In the genomic region with DNA sequence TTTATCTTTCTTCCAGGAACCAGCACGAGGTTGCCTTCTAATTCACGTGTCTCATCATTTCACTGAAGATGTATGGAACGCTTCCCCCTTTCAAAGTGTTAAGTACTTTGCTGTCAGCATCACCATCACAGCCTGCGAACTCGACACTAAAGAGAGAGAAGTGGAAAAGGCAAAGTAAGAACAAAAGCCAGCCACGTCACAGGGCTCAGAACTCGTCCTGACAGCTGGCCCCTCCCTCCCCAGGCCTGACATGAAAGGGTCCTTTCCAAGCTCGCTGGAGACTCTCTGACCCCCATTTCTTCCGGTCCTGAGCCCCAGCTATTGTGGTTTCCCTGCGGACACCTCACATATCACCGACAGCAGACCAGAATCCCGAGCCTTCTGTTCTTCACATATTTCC, we compare ENCODE assay signal across 27 cellular contexts.
"Had no signal": no experiment of that assay in that cellular context is flagged by ENCODE, and none has a peak within 500 bp of the region (broad histone marks: within the 10 kb centered on the region; RNA-seq: fewer than 3 reads in every experiment).

No MANE protein-coding gene starts in this region.

- FAIRE-seq: colon, endometrium, endothelial cell of umbilical vein, frontal cortex had no signal

- H3K4me1 ChIP-seq: colonic mucosa, foreskin keratinocyte, gastrocnemius medialis had no signal

- H3K36me3 ChIP-seq: colonic mucosa, esophagus muscularis mucosa, esophagus squamous epithelium, gastrocnemius medialis, gastroesophageal sphincter, heart left ventricle, heart right ventricle had no signal

- ATAC-seq: effector memory CD8-positive, alpha-beta T cell; esophagus mucosa; foreskin keratinocyte; gastrocnemius medialis; gastroesophageal sphincter; heart left ventricle; heart right ventricle had no signal

- H3K27ac ChIP-seq: colonic mucosa, coronary artery, dorsolateral prefrontal cortex, epithelial cell of prostate, esophagus muscularis mucosa, esophagus squamous epithelium, foreskin keratinocyte, gastrocnemius medialis, gastroesophageal sphincter, heart left ventricle, heart right ventricle had no signal

- H3K27me3 ChIP-seq: colonic mucosa, dorsolateral prefrontal cortex, esophagus muscularis mucosa, gastrocnemius medialis, gastroesophageal sphincter, heart left ventricle, heart right ventricle had no signal

- H3K9me3 ChIP-seq: colonic mucosa, esophagus muscularis mucosa, esophagus squamous epithelium, gastrocnemius medialis, gastroesophageal sphincter, heart left ventricle, heart right ventricle had no signal

- H3K4me3 ChIP-seq: colonic mucosa, coronary artery, dorsolateral prefrontal cortex, esophagus muscularis mucosa, esophagus squamous epithelium, gastrocnemius medialis, gastroesophageal sphincter, heart left ventricle, heart right ventricle had no signal

- DNase-seq: colonic mucosa; cortex of kidney; dermis blood vessel endothelial cell; dorsolateral prefrontal cortex; effector CD4-positive, alpha-beta T cell; effector CD8-positive, alpha-beta T cell; effector memory CD4-positive, alpha-beta T cell; effector memory CD8-positive, alpha-beta T cell; endodermal cell; erythroblast; esophagus squamous epithelium; foreskin fibroblast; foreskin keratinocyte; foreskin melanocyte; gastrocnemius medialis; glutamatergic neuron; heart left ventricle; heart right ventricle had no signal
